Comparison of ENCODE assay signal across 8 cellular contexts in genomic region chr4:77203380-77204197, GRCh38. TPM values are rescaled to one million over a fixed set of nuclear protein-coding genes. Genes with fewer than 3 reads are reported as not detected.
A peak's percentile ranks its signal among the peaks of the same experiment; 100 is the strongest.
DNase-seq lines count a peak whose midpoint lies in the region; ATAC-seq lines count a peak whose summit lies in the region.

No MANE protein-coding gene starts in this region.

- H3K27me3 Mint-ChIP-seq in CD4-positive, alpha-beta memory T cell: no peaks in the 10 kb centered on the region
- no peaks in the 10 kb centered on the region for H3K27me3 Mint-ChIP-seq in activated naive CD8-positive, alpha-beta T cell treated with anti-CD3 and anti-CD28 coated beads for 36 hours

- H3K9me3 Mint-ChIP-seq in CD4-positive, alpha-beta memory T cell: peaks cover 0 to 2% (median 0%) of the 10 kb centered on the region in 8 donors
- H3K9me3 Mint-ChIP-seq in activated naive CD8-positive, alpha-beta T cell treated with anti-CD3 and anti-CD28 coated beads for 36 hours: no peaks in the 10 kb centered on the region

- no peaks in the 10 kb centered on the region for H3K4me1 Mint-ChIP-seq in CD4-positive, alpha-beta memory T cell
- peaks cover 13% of the 10 kb centered on the region for H3K4me1 Mint-ChIP-seq in activated naive CD8-positive, alpha-beta T cell treated with anti-CD3 and anti-CD28 coated beads for 36 hours

- ATAC-seq in GM19351 (IDR thresholded peaks at IDR 0.05; ENCODE audit: unreplicated experiment) (peak; percentile 86), Right ventricle myocardium superior (ENCODE audit: poor library complexity) (peak; percentile 80)

- no peak overlapping the region for H3K4me3 ChIP-seq in CD4-positive, alpha-beta memory T cell (ENCODE audit: low read length in 2 of 2)
- no peak overlapping the region for H3K4me3 ChIP-seq in Jurkat, Clone E6-1 (ENCODE audit: low read length)
- no peak overlapping the region for H3K4me3 ChIP-seq in SK-N-MC

- no peaks in the 10 kb centered on the region for H3K27me3 ChIP-seq in CD4-positive, alpha-beta memory T cell (ENCODE audit: insufficient read depth, low read length)

- DNase-seq in CD4-positive, alpha-beta memory T cell: peak; percentile 45 to 68 (median 63)
- peak; percentile 75 for DNase-seq in Jurkat, Clone E6-1 (ENCODE audit: low read depth, low spot score)
- DNase-seq in SK-N-MC (ENCODE audit: low read depth, low spot score): peak; percentile 59
- DNase-seq in activated naive CD8-positive, alpha-beta T cell treated with anti-CD3 and anti-CD28 coated beads for 36 hours: peak; percentile 49
- peak; percentile 44 for DNase-seq in Right ventricle myocardium superior
- DNase-seq in pulmonary artery endothelial cell (ENCODE audit: low read depth, low spot score): peak; percentile 50
- no peak for DNase-seq in T1000 (lab: John Stamatoyannopoulos, UW)

- H3K9ac ChIP-seq in SK-N-MC (ENCODE audit: insufficient read length): no peak overlapping the region

- intact Hi-C loops in CD4-positive, alpha-beta memory T cell (cut with micrococcal nuclease): loop anchor here (1.0 to 2.0 kb wide), 4 partner anchors 108 to 773 kb away; no protein-coding TSS in a partner anchor
- intact Hi-C loops in Right ventricle myocardium superior (cut with DNase I): loop anchor here (5.0 to 10.0 kb wide), 2 partner anchors 109 to 691 kb away; no protein-coding TSS in a partner anchor

- CTCF ChIA-PET in CD4-positive, alpha-beta memory T cell (lab: Charles Lee; ENCODE audit: partially characterized antibody): interaction anchor here (0.6 to 14.8 kb wide), 59 partner anchors 9 to 1024 kb away, joined by 3 to 440 read pairs (median 5); partner anchors contain the start of genes CCNG2 and SHROOM3

- no peaks in the 10 kb centered on the region for H3K9me3 ChIP-seq in CD4-positive, alpha-beta memory T cell (ENCODE audit: control insufficient read depth in 1 of 2, low read length in 2 of 2)
- no peaks in the 10 kb centered on the region for H3K9me3 ChIP-seq in SK-N-MC (ENCODE audit: low read depth, low read length)

- POLR2A ChIA-PET in CD4-positive, alpha-beta memory T cell (lab: Charles Lee; ENCODE audit: partially characterized antibody): interaction anchor here (0.7 to 3.0 kb wide), 7 partner anchors 10 to 158 kb away, joined by 3 to 9 read pairs (median 3); no protein-coding TSS in a partner anchor

- no peak overlapping the region for H3K27ac ChIP-seq in CD4-positive, alpha-beta memory T cell (ENCODE audit: low read depth, low read length)
- H3K27ac ChIP-seq in SK-N-MC: no peak overlapping the region

- H3K36me3 Mint-ChIP-seq in CD4-positive, alpha-beta memory T cell: no peaks in the 10 kb centered on the region
- no peaks in the 10 kb centered on the region for H3K36me3 Mint-ChIP-seq in activated naive CD8-positive, alpha-beta T cell treated with anti-CD3 and anti-CD28 coated beads for 36 hours

- H3K36me3 ChIP-seq in CD4-positive, alpha-beta memory T cell (ENCODE audit: insufficient read depth, low read length): no peaks in the 10 kb centered on the region
- no peaks in the 10 kb centered on the region for H3K36me3 ChIP-seq in SK-N-MC (ENCODE audit: insufficient read depth, low read length)

- no peak overlapping the region for H3K27ac Mint-ChIP-seq in CD4-positive, alpha-beta memory T cell
- H3K27ac Mint-ChIP-seq in activated naive CD8-positive, alpha-beta T cell treated with anti-CD3 and anti-CD28 coated beads for 36 hours: no peak overlapping the region

- H3K4me1 ChIP-seq in CD4-positive, alpha-beta memory T cell (ENCODE audit: insufficient read depth, low read length): no peaks in the 10 kb centered on the region

- H3K4me3 Mint-ChIP-seq in CD4-positive, alpha-beta memory T cell: no peak overlapping the region
- H3K4me3 Mint-ChIP-seq in activated naive CD8-positive, alpha-beta T cell treated with anti-CD3 and anti-CD28 coated beads for 36 hours: no peak overlapping the region

RNA-seq across cellular contexts. Expression of gene CCNG2, which starts 46.6 kb away (rescaled TPM):
- total RNA-seq in CD4-positive, alpha-beta memory T cell: 10 to 100 TPM; 22.2 to 22.9 TPM
- polyA plus RNA-seq in CD4-positive, alpha-beta memory T cell: 10 to 100 TPM; 17.0 to 18.3 TPM
- 44.0 TPM for polyA plus RNA-seq in Jurkat, Clone E6-1 (2012; ENCODE audit: insufficient read depth, insufficient read length)
- total RNA-seq in activated naive CD8-positive, alpha-beta T cell treated with anti-CD3 and anti-CD28 coated beads for 36 hours: 10 to 100 TPM; 17.4 to 18.7 TPM
- 9.6 TPM for total RNA-seq in Right ventricle myocardium superior
- total RNA-seq in pulmonary artery endothelial cell: 12.8 and 19.2 TPM in 2 replicates
